8 cellular contexts compared by ENCODE assay signal in genomic region chr21:5021803-5022202, GRCh38.
DNase-seq lines count a peak whose midpoint lies in the region; ATAC-seq and TF ChIP-seq lines count a peak whose summit lies in the region.
"Not testable (repeated sequence)": the region's sequence is repeated elsewhere in the genome, so short reads cannot be mapped to it uniquely, and the experiment has no call there.

No MANE protein-coding gene starts in this region.

- not testable (repeated sequence) for H4K8ac ChIP-seq in IMR-90 (ENCODE audit: low read depth in 2 of 2, low read length in 2 of 2)

- not testable (repeated sequence) for H3K27me3 Mint-ChIP-seq in activated T-cell treated with anti-CD3 and anti-CD28 coated beads, Interleukin-2, amount 50 U/mL, for 72 hours (ENCODE audit: low read depth)

- H2AFZ ChIP-seq in IMR-90 (replicated peaks; ENCODE audit: low read length, poor library complexity): not testable (repeated sequence)

- H3K23ac ChIP-seq in IMR-90 (ENCODE audit: low read depth, low read length): not testable (repeated sequence)

- H3K4ac ChIP-seq in IMR-90 (ENCODE audit: low read depth, low read length): not testable (repeated sequence)

- not testable (repeated sequence) for H3K27ac ChIP-seq in IMR-90 (ENCODE audit: insufficient read depth, low read length); psoas muscle

- H3K56ac ChIP-seq in IMR-90 (ENCODE audit: extremely low read depth, insufficient read depth, low read length): not testable (repeated sequence)

- H3K9ac ChIP-seq in IMR-90 (ENCODE audit: low read depth, low read length): not testable (repeated sequence)

- ATAC-seq in GM18498 (IDR thresholded peaks at IDR 0.05; ENCODE audit: unreplicated experiment) (peak; percentile 50), GM19395 (IDR thresholded peaks at IDR 0.05; ENCODE audit: unreplicated experiment) (peak; percentile 54), GM21737 (IDR thresholded peaks at IDR 0.05; ENCODE audit: unreplicated experiment) (peak; percentile 40), HG02973 (IDR thresholded peaks at IDR 0.05; ENCODE audit: unreplicated experiment) (peak; percentile 21), IMR-90 (ENCODE audit: low read depth) (peak; percentile 67), left ventricle myocardium superior (peak; percentile 75), psoas muscle (peak in 3 of 4 donors; percentile 6 to 29 (median 13))
- peak; percentile 29 to 31 for ATAC-seq in activated T-cell treated with anti-CD3 and anti-CD28 coated beads, Interleukin-2, amount 50 U/mL, for 72 hours (replicated peaks in 1 of 2)

- not testable (repeated sequence) for H3K9me1 ChIP-seq in IMR-90 (ENCODE audit: insufficient read depth, low read length)

- not testable (repeated sequence) for H2AK9ac ChIP-seq in IMR-90 (replicated peaks; ENCODE audit: low read depth, low read length, poor library complexity)

- H3K36me3 ChIP-seq in IMR-90 (ENCODE audit: control insufficient read depth, insufficient read depth, low read length); psoas muscle (ENCODE audit: insufficient read depth in 1 of 2, low read depth in 1 of 2): not testable (repeated sequence)

- not testable (repeated sequence) for H3K27me3 ChIP-seq in IMR-90 (ENCODE audit: control insufficient read depth, insufficient read depth, low read length); psoas muscle (ENCODE audit: insufficient read depth in 3 of 3, low read length in 2 of 3)

- H2BK15ac ChIP-seq in IMR-90 (ENCODE audit: low read depth, low read length): not testable (repeated sequence)

- not testable (repeated sequence) for H3K4me2 ChIP-seq in IMR-90 (ENCODE audit: low read depth, low read length)

- not testable (repeated sequence) for H2AK5ac ChIP-seq in IMR-90 (ENCODE audit: low read depth, low read length)

- H4K5ac ChIP-seq in IMR-90 (ENCODE audit: low read depth, low read length): not testable (repeated sequence)

- BruUV-seq in IMR-90 (replicated peaks; lab: Mats Ljungman, UMichigan): not testable (repeated sequence)

- not testable (repeated sequence) for H2BK20ac ChIP-seq in IMR-90 (ENCODE audit: low read depth, low read length)

- CTCF ChIA-PET in IMR-90 (lab: Yijun Ruan, JAX): not testable (repeated sequence)

- not testable (repeated sequence) for H3K18ac ChIP-seq in IMR-90 (ENCODE audit: low read depth, low read length)

- dilution Hi-C loops in IMR-90 (cut with HindIII; ENCODE audit: low sequenced_read_pairs, unreplicated experiment): not testable (repeated sequence)

- not testable (repeated sequence) for H3K9me3 ChIP-seq in IMR-90 (ENCODE audit: control insufficient read depth, insufficient read depth, low read length); psoas muscle

- H3K14ac ChIP-seq in IMR-90 (replicated peaks; ENCODE audit: low read depth, low read length): not testable (repeated sequence)

- H3K4me3 Mint-ChIP-seq in activated T-cell treated with anti-CD3 and anti-CD28 coated beads, Interleukin-2, amount 50 U/mL, for 72 hours: not testable (repeated sequence)

- H3K4me1 ChIP-seq in IMR-90 (ENCODE audit: control insufficient read depth, insufficient read depth, low read length); psoas muscle: not testable (repeated sequence)

- not testable (repeated sequence) for H3K36me3 Mint-ChIP-seq in activated T-cell treated with anti-CD3 and anti-CD28 coated beads, Interleukin-2, amount 50 U/mL, for 72 hours (ENCODE audit: insufficient read depth in 2 of 2)

- H2BK120ac ChIP-seq in IMR-90 (ENCODE audit: low read depth, low read length): not testable (repeated sequence)

- not testable (repeated sequence) for DNase-seq in IMR-90; activated T-cell treated with anti-CD3 and anti-CD28 coated beads, Interleukin-2, amount 50 U/mL, for 72 hours; left ventricle myocardium superior; psoas muscle

- H2BK5ac ChIP-seq in IMR-90 (ENCODE audit: low read depth, low read length, poor library complexity, severe bottlenecking): not testable (repeated sequence)

- not testable (repeated sequence) for TF ChIP-seq CTCF in IMR-90 (conservative IDR thresholded peaks at IDR 0.05; ENCODE audit: low read depth, low read length); psoas muscle (IDR thresholded peaks at IDR 0.05)

- not testable (repeated sequence) for TF ChIP-seq POLR2A in IMR-90 (IDR thresholded peaks at IDR 0.05; ENCODE audit: low read depth, low read length)

- H3K4me3 ChIP-seq in IMR-90 (ENCODE audit: insufficient read depth, low read depth, low read length); psoas muscle: not testable (repeated sequence)

- intact Hi-C loops in IMR-90 (cut with micrococcal nuclease); left ventricle myocardium superior (cut with micrococcal nuclease); psoas muscle (cut with DNase I): not testable (repeated sequence)

- in situ Hi-C loops in IMR-90 (cut with MboI; ENCODE audit: low sequenced_read_pairs): not testable (repeated sequence)

- not testable (repeated sequence) for H3K27ac Mint-ChIP-seq in activated T-cell treated with anti-CD3 and anti-CD28 coated beads, Interleukin-2, amount 50 U/mL, for 72 hours

- not testable (repeated sequence) for H4K20me1 ChIP-seq in IMR-90 (ENCODE audit: insufficient read depth, low read length)

- H3K79me1 ChIP-seq in IMR-90 (ENCODE audit: low read depth in 1 of 2, low read length in 2 of 2): not testable (repeated sequence)

- WGBS in IMR-90 (ENCODE audit: extremely low coverage in 2 of 2, insufficient read length in 1 of 2), 2 experiments: no CpG with 5 or more reads among the region's 26 CpGs
- no CpG with 5 or more reads among the region's 26 CpGs for WGBS in psoas muscle, 3 donors

- not testable (repeated sequence) for H4K91ac ChIP-seq in IMR-90 (ENCODE audit: insufficient read depth, low read depth, low read length)

- POLR2A ChIA-PET in IMR-90 (lab: Charles Lee; ENCODE audit: unreplicated experiment): not testable (repeated sequence)

- H3K9me3 Mint-ChIP-seq in activated T-cell treated with anti-CD3 and anti-CD28 coated beads, Interleukin-2, amount 50 U/mL, for 72 hours: not testable (repeated sequence)

- TF ChIP-seq RAD21 in IMR-90 (IDR thresholded peaks at IDR 0.05; ENCODE audit: low read length): not testable (repeated sequence)

- H3K4me1 Mint-ChIP-seq in activated T-cell treated with anti-CD3 and anti-CD28 coated beads, Interleukin-2, amount 50 U/mL, for 72 hours (ENCODE audit: low read depth): not testable (repeated sequence)

Comparison
In these comparisons a context has a peak if more than half of its experiments do, and no peak if none do; other contexts are left out.
1. ATAC-seq: peak in every context shown above with its lines; median percentile 75 in left ventricle myocardium superior; 67 in IMR-90; 54 in GM19395; 50 in GM18498; 40 in GM21737; 30 in activated T-cell treated with anti-CD3 and anti-CD28 coated beads, Interleukin-2, amount 50 U/mL, for 72 hours; 21 in HG02973; 13 in psoas muscle.